Comparison of ENCODE assay signal across 13 cellular contexts in genomic region chr1:2274968-2275475, GRCh38. TPM values are rescaled to one million over a fixed set of nuclear protein-coding genes. Genes with fewer than 3 reads are reported as not detected.
DNase-seq lines count a peak whose midpoint lies in the region; ATAC-seq, FAIRE-seq and TF ChIP-seq lines count a peak whose summit lies in the region.
"Had no signal": no experiment of that assay in that cellular context is flagged by ENCODE, and none has a peak within 500 bp of the region (broad histone marks: within the 10 kb centered on the region; RNA-seq: fewer than 3 reads in every experiment).

No MANE protein-coding gene starts in this region.

- BruUV-seq in HepG2 (replicated peaks; lab: Mats Ljungman, UMichigan), result no TSS peak

- no peaks in the 10 kb centered on the region for H3K36me3 ChIP-seq in right lobe of liver
- H3K36me3 ChIP-seq in HepG2 (replicated peaks in 1 of 2; ENCODE audit: control insufficient read depth in 1 of 2, insufficient read depth in 2 of 2, low read length in 2 of 2), result peaks cover 3 to 14% of the 10 kb centered on the region in 2 experiments; a peak in 3 of 5 replicates
- peaks cover 0 to 8% (median 0%) of the 10 kb centered on the region in 3 donors for H3K36me3 ChIP-seq in esophagus squamous epithelium
- H3K36me3 ChIP-seq in vagina, result no peaks in the 10 kb centered on the region

- POLR2A ChIA-PET in HepG2 (lab: Yijun Ruan, JAX), result no interaction called here

- peaks cover 4% of the 10 kb centered on the region for H3K36me3 Mint-ChIP-seq in osteocyte (ENCODE audit: unreplicated experiment)

- TF ChIP-seq CTCF in right lobe of liver (IDR thresholded peaks at IDR 0.05) (no peak), HepG2 (CRISPR knock-in tag; IDR thresholded peaks at IDR 0.05) (no peak), esophagus squamous epithelium (IDR thresholded peaks at IDR 0.05) (no peak), osteocyte (IDR thresholded peaks at IDR 0.05) (no peak), vagina (IDR thresholded peaks at IDR 0.05) (no peak)

- no peaks in the 10 kb centered on the region for H3K27me3 Mint-ChIP-seq in osteocyte (ENCODE audit: unreplicated experiment)

- FAIRE-seq in HepG2 (lab: Jason Lieb, UNC), result no peak

- no peak overlapping the region for H2AFZ ChIP-seq in HepG2 (ENCODE audit: low read length)

- H3K27ac Mint-ChIP-seq in osteocyte (ENCODE audit: unreplicated experiment), result peak overlapping the region; percentile 89

- no peak overlapping the region for H3K4me2 ChIP-seq in HepG2 (ENCODE audit: low read depth, low read length)

- H3K4me1 ChIP-seq in right lobe of liver (peaks cover 2 to 70% (median 38%) of the 10 kb centered on the region in 4 donors), HepG2 (ENCODE audit: insufficient read depth, low read length) (peaks cover 69% of the 10 kb centered on the region), esophagus squamous epithelium (peaks cover 71 to 100% (median 96%) of the 10 kb centered on the region in 3 donors), vagina (peaks cover 100% of the 10 kb centered on the region)

- H3K9me3 ChIP-seq in right lobe of liver (no peaks in the 10 kb centered on the region), HepG2 (ENCODE audit: low read length) (no peaks in the 10 kb centered on the region), esophagus squamous epithelium (no peaks in the 10 kb centered on the region), vagina (no peaks in the 10 kb centered on the region)

- TF ChIP-seq EP300 in HepG2 (IDR thresholded peaks at IDR 0.05; ENCODE audit: low read depth in 2 of 2, low read length in 2 of 2), result no peak
- TF ChIP-seq EP300 in HepG2 (CRISPR knock-in tag; IDR thresholded peaks at IDR 0.05; ENCODE audit: borderline replicate concordance), result no peak

- in situ Hi-C loops in HepG2 (cut with HindIII; ENCODE audit: extremely low pct_ligation_motif_present, low pct_unique_long_range_greater_than_20kb), result no loop called here

- CTCF ChIA-PET in HepG2 (lab: Yijun Ruan, JAX; ENCODE audit: low intra/inter-chr PET ratio, low total read pairs), result no interaction called here

- TF ChIP-seq POLR2A in right lobe of liver (IDR thresholded peaks at IDR 0.05) (no peak), HepG2 (IDR thresholded peaks at IDR 0.05; ENCODE audit: insufficient read depth in 1 of 2, low read depth in 2 of 2, low read length in 2 of 2) (no peak), esophagus squamous epithelium (IDR thresholded peaks at IDR 0.05) (no peak), vagina (IDR thresholded peaks at IDR 0.05) (no peak)

- intact Hi-C loops in right lobe of liver (cut with DNase I) (no loop called here), HepG2 (cut with micrococcal nuclease; ENCODE audit: unreplicated experiment) (no loop called here), esophagus squamous epithelium (cut with DNase I) (no loop called here), vagina (cut with DNase I) (loop anchor here (5.0 kb wide), 1 partner anchor 43 kb away; no protein-coding TSS in a partner anchor)

- H3K4me3 ChIP-seq in right lobe of liver (no peak overlapping the region), HepG2 (replicated peaks in 1 of 3; ENCODE audit: insufficient read depth in 1 of 3, low read depth in 2 of 3, low read length in 3 of 3) (no peak overlapping the region), esophagus squamous epithelium (no peak overlapping the region), vagina (no peak overlapping the region)

- H3K9ac ChIP-seq in HepG2 (ENCODE audit: insufficient read depth, low read depth, low read length), result no peak overlapping the region

- H3K27me3 ChIP-seq in right lobe of liver, result no peaks in the 10 kb centered on the region
- H3K27me3 ChIP-seq in HepG2 (ENCODE audit: control insufficient read depth in 1 of 2, insufficient read depth in 2 of 2, low read length in 2 of 2), result no peaks in the 10 kb centered on the region
- H3K27me3 ChIP-seq in esophagus squamous epithelium, result no peaks in the 10 kb centered on the region
- no peaks in the 10 kb centered on the region for H3K27me3 ChIP-seq in vagina

- WGBS in right lobe of liver (ENCODE audit: insufficient coverage, low coverage, low lambda C conversion rate, missing lambda C conversion rate), result no CpG with 5 or more reads among the region's 20 CpGs
- 98% methylated on average over 8 of the region's 20 CpGs for WGBS in HepG2 (ENCODE audit: low lambda C conversion rate)
- 76% methylated on average over 13 of the region's 20 CpGs; no CpG with 5 or more reads in 1 of the 2 donors for WGBS in esophagus squamous epithelium, 2 donors

- H3K9me3 Mint-ChIP-seq in osteocyte (ENCODE audit: unreplicated experiment), result no peaks in the 10 kb centered on the region

- peaks cover 68% of the 10 kb centered on the region for H4K20me1 ChIP-seq in HepG2 (ENCODE audit: insufficient read depth, low read length)

- DNase-seq in right lobe of liver (peak in 2 of 3 donors; percentile 21 to 37), HepG2 (ENCODE audit: low spot score) (no peak), esophagus squamous epithelium (lab: John Stamatoyannopoulos, UW) (no peak), osteocyte (ENCODE audit: extremely low spot score, unreplicated experiment) (no peak), vagina (ENCODE audit: extremely low spot score in 2 of 2) (no peak), foreskin melanocyte (no peak)
- DNase-seq in activated CD4-positive, CD25-positive, alpha-beta regulatory T cell treated with anti-CD3 and anti-CD28 coated beads, Interleukin-2, amount 50 U/mL, for 72 hours, result no peak
- DNase-seq in stimulated activated CD4-positive, alpha-beta T cell treated with anti-CD3 and anti-CD28 coated beads, Interleukin-4, amount 100 ng/mL, for 1 hour, result no peak
- DNase-seq: activated CD8-positive, alpha-beta memory T cell treated with anti-CD3 and anti-CD28 coated beads, Interleukin-2, amount 50 U/mL, for 4 hours; cerebellar nuclear complex; midbrain; NCI-H524 treated with DMSO at 0.1 percent for 48 hours; SW 1271 had no signal

- ATAC-seq in right lobe of liver (no peak), HepG2 (no peak)

- no peak for TF ChIP-seq RAD21 in HepG2 (CRISPR knock-in tag; IDR thresholded peaks at IDR 0.05)

- H3K4me3 Mint-ChIP-seq in osteocyte (ENCODE audit: unreplicated experiment), result no peak overlapping the region

- peaks cover 88% of the 10 kb centered on the region for H3K4me1 Mint-ChIP-seq in osteocyte (ENCODE audit: unreplicated experiment)

- peak overlapping the region in 1 of 3 donors; percentile 13 for H3K27ac ChIP-seq in right lobe of liver
- H3K27ac ChIP-seq in HepG2 (ENCODE audit: extremely low read length, insufficient read depth, low read length), result no peak overlapping the region
- H3K27ac ChIP-seq in esophagus squamous epithelium, result peak overlapping the region; percentile 30 to 74 (median 52)
- peak overlapping the region; percentile 40 for H3K27ac ChIP-seq in vagina

- H3K79me2 ChIP-seq in HepG2 (ENCODE audit: insufficient read depth, low read length), result peaks cover 92% of the 10 kb centered on the region

TF ChIP-seq in HepG2, 621 proteins besides CTCF, POLR2A, EP300 and RAD21 (continues in another document):
- no peak for TF ChIP-seq ZNF333 (CRISPR knock-in tag; IDR thresholded peaks at IDR 0.05; ENCODE audit: borderline replicate concordance)
- no peak for TF ChIP-seq HBP1 (CRISPR knock-in tag; IDR thresholded peaks at IDR 0.05; ENCODE audit: low read depth)
- TF ChIP-seq GFI1 (CRISPR knock-in tag; IDR thresholded peaks at IDR 0.05; ENCODE audit: borderline replicate concordance), result no peak
- TF ChIP-seq ZNF383 (CRISPR knock-in tag; IDR thresholded peaks at IDR 0.05; ENCODE audit: borderline replicate concordance), result no peak
- no peak for TF ChIP-seq ZNF292 (CRISPR knock-in tag; IDR thresholded peaks at IDR 0.05; ENCODE audit: borderline replicate concordance, low read depth)
- TF ChIP-seq ZFP82 (CRISPR knock-in tag; IDR thresholded peaks at IDR 0.05; ENCODE audit: borderline replicate concordance), result no peak
- no peak for TF ChIP-seq ZNF367 (CRISPR knock-in tag; IDR thresholded peaks at IDR 0.05; ENCODE audit: borderline replicate concordance)
- no peak for TF ChIP-seq ZNF652 (CRISPR knock-in tag; IDR thresholded peaks at IDR 0.05; ENCODE audit: borderline replicate concordance, low read depth)

RNA-seq across cellular contexts. Expression of gene SKI, which starts 46.9 kb away (rescaled TPM):
- 10 to 100 TPM; 23.7 to 84.8 (median 31.4) TPM for total RNA-seq in right lobe of liver
- total RNA-seq in HepG2 (2016; rRNA removed; fragmentation: Illumina TruSeq; extraction: Trizol), result 6.9 and 9.6 TPM in 2 replicates
- 3.4 and 6.3 TPM in 2 replicates for total RNA-seq in HepG2 (2016; cell fraction: cytosol; rRNA removed; fragmentation: Illumina TruSeq; extraction: Trizol; ENCODE audit: low read depth)
- 7.7 and 7.9 TPM in 2 replicates for total RNA-seq in HepG2 (2016; cell fraction: insoluble cytoplasmic fraction; rRNA removed; fragmentation: Illumina TruSeq; extraction: Trizol)
- 4.6 and 5.7 TPM in 2 replicates for total RNA-seq in HepG2 (2016; cell fraction: membrane; rRNA removed; fragmentation: Illumina TruSeq; extraction: Trizol)
- total RNA-seq in HepG2 (2016; cell fraction: nucleus; rRNA removed; fragmentation: Illumina TruSeq; extraction: Trizol), result 10.6 and 12.2 TPM in 2 replicates
- 4.7 and 5.9 TPM in 2 replicates for polyA plus RNA-seq in HepG2 (2011; rRNA removed)
- polyA plus RNA-seq in HepG2 (2011; cell fraction: cytosol; rRNA removed), result 3.8 and 4.2 TPM in 2 replicates
- 20.3 and 21.2 TPM in 2 replicates for polyA plus RNA-seq in HepG2 (2011; cell fraction: nucleus; rRNA removed)
- 10.1 and 12.3 TPM in 2 replicates for polyA plus RNA-seq in HepG2 (2012)
- 0.60 and 0.83 TPM in 2 replicates for polyA plus RNA-seq in HepG2 (2016; cell fraction: cytosol; fragmentation: Illumina TruSeq; extraction: Trizol; ENCODE audit: low read depth)
- 16.7 and 23.3 TPM in 2 replicates for polyA plus RNA-seq in HepG2 (2016; cell fraction: insoluble cytoplasmic fraction; fragmentation: Illumina TruSeq; extraction: Trizol; ENCODE audit: low read depth)
- 3.7 and 4.4 TPM in 2 replicates for polyA plus RNA-seq in HepG2 (2016; cell fraction: membrane; fragmentation: Illumina TruSeq; extraction: Trizol; ENCODE audit: low read depth)
- polyA plus RNA-seq in HepG2 (2016; cell fraction: nucleus; fragmentation: Illumina TruSeq; extraction: Trizol; ENCODE audit: insufficient read depth, low read depth), result 33.8 and 34.3 TPM in 2 replicates
- 4.4 and 14.7 TPM in 2 replicates for polyA minus RNA-seq in HepG2 (2011; rRNA and poly(A)+ RNA removed; ENCODE audit: low replicate concordance)
- polyA minus RNA-seq in HepG2 (2011; cell fraction: cytosol; rRNA and poly(A)+ RNA removed), result 16.7 and 22.2 TPM in 2 replicates
- polyA minus RNA-seq in HepG2 (2011; cell fraction: nucleus; rRNA and poly(A)+ RNA removed), result 10.9 and 12.1 TPM in 2 replicates
- 10 to 100 TPM; 18.2 to 38.8 (median 25.2) TPM for total RNA-seq in esophagus squamous epithelium
- total RNA-seq in osteocyte, result 131 and 132 TPM in 2 replicates
- total RNA-seq in vagina, result 53.8 TPM

Comparison
In these comparisons a context has a peak if more than half of its experiments do, and no peak if none do; other contexts are left out.
1. DNase-seq: peak in right lobe of liver (2 of 3); none in HepG2 (single experiment), esophagus squamous epithelium (single experiment), osteocyte (single experiment), vagina (0 of 2), activated CD4-positive, CD25-positive, alpha-beta regulatory T cell treated with anti-CD3 and anti-CD28 coated beads, Interleukin-2, amount 50 U/mL, for 72 hours (single experiment), stimulated activated CD4-positive, alpha-beta T cell treated with anti-CD3 and anti-CD28 coated beads, Interleukin-4, amount 100 ng/mL, for 1 hour (single experiment) and foreskin melanocyte (single experiment).